In the genomic region with DNA sequence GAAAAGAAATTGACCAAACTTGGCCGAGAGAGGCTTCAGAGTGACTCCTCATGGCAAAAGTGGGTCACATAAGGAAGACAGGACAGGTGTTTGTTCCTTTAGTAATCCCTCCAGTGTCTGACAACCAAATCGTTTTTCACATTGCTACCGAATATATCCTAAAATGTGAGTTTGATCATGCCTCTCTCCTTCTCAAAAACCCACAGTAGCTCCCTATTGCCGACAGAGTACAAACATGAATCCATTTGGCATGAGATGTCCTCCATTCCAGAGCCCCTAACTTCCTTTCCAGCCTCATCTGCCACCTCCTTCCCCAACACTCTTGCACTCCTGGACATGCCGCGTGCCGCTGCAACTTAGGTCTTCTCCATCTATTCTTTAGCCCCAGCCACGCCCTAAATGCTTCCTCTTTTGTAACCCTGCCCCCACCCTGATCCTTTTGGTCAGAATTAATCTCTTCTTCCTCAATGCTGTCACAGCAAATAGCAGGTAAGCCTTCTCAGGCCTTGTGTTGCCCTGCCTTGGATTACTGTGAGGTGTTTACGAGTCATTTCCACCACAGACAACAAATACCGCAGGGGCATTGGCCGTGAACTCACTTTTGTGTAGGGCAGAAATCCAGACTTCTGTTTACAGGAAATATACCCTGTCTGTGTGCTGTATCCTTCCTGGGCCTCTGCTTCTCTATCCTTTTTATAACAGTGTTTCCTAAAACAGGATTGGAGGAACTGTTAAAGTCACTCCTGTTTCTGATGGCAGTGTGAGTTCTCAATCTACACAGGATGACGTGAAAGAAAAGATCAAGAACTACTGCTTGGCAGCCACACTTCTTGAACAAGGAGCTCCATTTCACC, we compare ENCODE assay signal across 1 cellular context.
TF ChIP-seq lines count a peak whose summit lies in the region.

No MANE protein-coding gene starts in this region.

TF ChIP-seq in HepG2, 621 proteins besides CTCF, POLR2A, EP300 and RAD21 (continued from another document):
- TF ChIP-seq, protein P1, sequence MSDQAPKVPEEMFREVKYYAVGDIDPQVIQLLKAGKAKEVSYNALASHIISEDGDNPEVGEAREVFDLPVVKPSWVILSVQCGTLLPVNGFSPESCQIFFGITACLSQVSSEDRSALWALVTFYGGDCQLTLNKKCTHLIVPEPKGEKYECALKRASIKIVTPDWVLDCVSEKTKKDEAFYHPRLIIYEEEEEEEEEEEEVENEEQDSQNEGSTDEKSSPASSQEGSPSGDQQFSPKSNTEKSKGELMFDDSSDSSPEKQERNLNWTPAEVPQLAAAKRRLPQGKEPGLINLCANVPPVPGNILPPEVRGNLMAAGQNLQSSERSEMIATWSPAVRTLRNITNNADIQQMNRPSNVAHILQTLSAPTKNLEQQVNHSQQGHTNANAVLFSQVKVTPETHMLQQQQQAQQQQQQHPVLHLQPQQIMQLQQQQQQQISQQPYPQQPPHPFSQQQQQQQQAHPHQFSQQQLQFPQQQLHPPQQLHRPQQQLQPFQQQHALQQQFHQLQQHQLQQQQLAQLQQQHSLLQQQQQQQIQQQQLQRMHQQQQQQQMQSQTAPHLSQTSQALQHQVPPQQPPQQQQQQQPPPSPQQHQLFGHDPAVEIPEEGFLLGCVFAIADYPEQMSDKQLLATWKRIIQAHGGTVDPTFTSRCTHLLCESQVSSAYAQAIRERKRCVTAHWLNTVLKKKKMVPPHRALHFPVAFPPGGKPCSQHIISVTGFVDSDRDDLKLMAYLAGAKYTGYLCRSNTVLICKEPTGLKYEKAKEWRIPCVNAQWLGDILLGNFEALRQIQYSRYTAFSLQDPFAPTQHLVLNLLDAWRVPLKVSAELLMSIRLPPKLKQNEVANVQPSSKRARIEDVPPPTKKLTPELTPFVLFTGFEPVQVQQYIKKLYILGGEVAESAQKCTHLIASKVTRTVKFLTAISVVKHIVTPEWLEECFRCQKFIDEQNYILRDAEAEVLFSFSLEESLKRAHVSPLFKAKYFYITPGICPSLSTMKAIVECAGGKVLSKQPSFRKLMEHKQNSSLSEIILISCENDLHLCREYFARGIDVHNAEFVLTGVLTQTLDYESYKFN (CRISPR knock-in tag; conservative IDR thresholded peaks at IDR 0.05), result 0 out of 2 replicates have a peak, but pooled peaks have one; percentile 15
- TF ChIP-seq NFE2L2 (IDR thresholded peaks at IDR 0.05; ENCODE audit: low read length) (no peak), SKI (IDR thresholded peaks at IDR 0.05; ENCODE audit: partially characterized antibody) (peak; percentile 39)
